In genomic region chr4:74157116-74157742, GRCh38 we compare ENCODE assay signal across 8 cellular contexts. TPM values are rescaled to one million over a fixed set of nuclear protein-coding genes. Genes with fewer than 3 reads are reported as not detected.
DNase-seq lines count a peak whose midpoint lies in the region; ATAC-seq, FAIRE-seq and TF ChIP-seq lines count a peak whose summit lies in the region.

No MANE protein-coding gene starts in this region.

- H3K36me3 ChIP-seq in left lung (peaks cover 0 to 20% of the 10 kb centered on the region in 2 donors), tibial nerve (peaks cover 0 to 16% (median 0%) of the 10 kb centered on the region in 3 donors)

- peak overlapping the region; percentile 88 for H3K4me3 Mint-ChIP-seq in HFFc6

- no peak for TF ChIP-seq CTCF in HFFc6 (IDR thresholded peaks at IDR 0.05)
- TF ChIP-seq CTCF in astrocyte of the cerebellum (IDR thresholded peaks at IDR 0.05; ENCODE audit: low read depth, low read length, missing control alignments), result no peak
- TF ChIP-seq CTCF in left lung (IDR thresholded peaks at IDR 0.05), result no peak
- TF ChIP-seq CTCF in tibial nerve (IDR thresholded peaks at IDR 0.05), result no peak

- DNase-seq in ACHN (peak; percentile 32), HFFc6 (peak; percentile 32), astrocyte of the cerebellum (ENCODE audit: low read depth) (no peak), left lung (no peak), tibial nerve (ENCODE audit: low spot score in 2 of 2) (no peak), GM19239 (ENCODE audit: insufficient read length, low spot score) (no peak), NCI-H187 (lab: John Stamatoyannopoulos, UW) (no peak)

- ATAC-seq in left lung (peak; percentile 2), GM19324 (IDR thresholded peaks at IDR 0.05; ENCODE audit: low FRiP score, unreplicated experiment) (no peak)

- intact Hi-C loops in left lung (cut with DNase I), result no loop called here

- in situ Hi-C loops in ACHN (cut with HindIII; ENCODE audit: low pct_ligation_motif_present, low pct_unique_long_range_greater_than_20kb, low sequenced_read_pairs) (no loop called here), astrocyte of the cerebellum (cut with HindIII; ENCODE audit: low sequenced_read_pairs) (no loop called here)

- H3K27ac ChIP-seq in left lung (peak overlapping the region; percentile 91 to 93), tibial nerve (peak overlapping the region; percentile 81 to 94 (median 85))

- H3K36me3 Mint-ChIP-seq in HFFc6 (ENCODE audit: low read depth), result peaks cover 12% of the 10 kb centered on the region

- H3K9me3 ChIP-seq in left lung (no peaks in the 10 kb centered on the region), tibial nerve (no peaks in the 10 kb centered on the region)

- 3 to 4% methylated on average over 4 of the region's 4 CpGs for WGBS in tibial nerve, 2 donors

- peaks cover 0 to 22% of the 10 kb centered on the region in 2 donors for H3K4me1 ChIP-seq in left lung
- H3K4me1 ChIP-seq in tibial nerve, result peaks cover 0 to 25% (median 7%) of the 10 kb centered on the region in 4 donors

- peaks cover 43% of the 10 kb centered on the region for H3K4me1 Mint-ChIP-seq in HFFc6 (ENCODE audit: low read depth)

- FAIRE-seq in GM19239 (lab: Jason Lieb, UNC), result no peak

- H3K27me3 Mint-ChIP-seq in HFFc6 (ENCODE audit: insufficient read depth), result no peaks in the 10 kb centered on the region

- peak overlapping the region; percentile 99 for H3K27ac Mint-ChIP-seq in HFFc6

- H3K27me3 ChIP-seq in left lung (no peaks in the 10 kb centered on the region), tibial nerve (no peaks in the 10 kb centered on the region)

- no peak for TF ChIP-seq EP300 in tibial nerve (IDR thresholded peaks at IDR 0.05)

- H3K9me3 Mint-ChIP-seq in HFFc6, result no peaks in the 10 kb centered on the region

- H3K4me3 ChIP-seq in astrocyte of the cerebellum (ENCODE audit: low read depth, low read length) (peak overlapping the region; percentile 61), left lung (peak overlapping the region; percentile 41 to 55), tibial nerve (peak overlapping the region; percentile 42 to 78 (median 64))

- TF ChIP-seq POLR2A in tibial nerve (IDR thresholded peaks at IDR 0.05), result no peak

RNA-seq across cellular contexts. Expression of gene MTHFD2L, which starts 0.7 kb away (rescaled TPM):
- 1 to 10 TPM; 5.2 to 9.0 (median 8.1) TPM for total RNA-seq in HFFc6 (2021; fragmentation: NEBNext Ultra II Directional; extraction: Animal tissue kit (Norgen Biotek cat#: 25700))
- 10 to 100 TPM in 1 of 2 donors, 1 to 10 TPM in 1; 9.1 to 14.8 TPM for total RNA-seq in left lung
- 10 to 100 TPM; 11.4 to 23.7 (median 17.8) TPM for total RNA-seq in tibial nerve

RNA-seq across cellular contexts. Expression of gene CXCL2, which starts 58.2 kb away (rescaled TPM):
- total RNA-seq in HFFc6 (2021; fragmentation: NEBNext Ultra II Directional; extraction: Animal tissue kit (Norgen Biotek cat#: 25700)), result 1 to 10 TPM; 1.1 to 3.2 (median 1.9) TPM
- total RNA-seq in left lung, result 100 to 1,000 TPM in 1 of 2 donors, 10 to 100 TPM in 1; 64.4 to 114 TPM
- total RNA-seq in tibial nerve, result 10 to 100 TPM in 3 of 4 donors, 1 to 10 TPM in 1; 4.0 to 25.3 (median 18.5) TPM

Comparison
In these comparisons a context has a peak if more than half of its experiments do, and no peak if none do; other contexts are left out.
1. DNase-seq: peak in ACHN (single experiment) and HFFc6 (single experiment); none in astrocyte of the cerebellum (single experiment), left lung (0 of 2), tibial nerve (0 of 2), GM19239 (single experiment) and NCI-H187 (0 of 2).
2. Peak in every context shown above with its lines, with median percentiles within 50 percentile points of each other: H3K4me3 ChIP-seq.